1 cellular context compared by ENCODE assay signal in genomic region chr5:132386644-132387286, GRCh38.
TF ChIP-seq lines count a peak whose summit lies in the region.

No MANE protein-coding gene starts in this region.

TF ChIP-seq in HepG2, 621 proteins besides CTCF, POLR2A, EP300 and RAD21 (continued from another document and continues in another):
- TF ChIP-seq ATF2 (CRISPR knock-in tag; IDR thresholded peaks at IDR 0.05), result no peak
- TF ChIP-seq BCL3 (CRISPR knock-in tag; IDR thresholded peaks at IDR 0.05), result no peak
- no peak for TF ChIP-seq ZNF589 (CRISPR knock-in tag; conservative IDR thresholded peaks at IDR 0.05)
- TF ChIP-seq KAT8 (CRISPR knock-in tag; IDR thresholded peaks at IDR 0.05), result 0 out of 2 replicates have a peak, but pooled peaks have one; percentile 27
- no peak for TF ChIP-seq CREM (IDR thresholded peaks at IDR 0.05)
- TF ChIP-seq CREM (CRISPR knock-in tag; IDR thresholded peaks at IDR 0.05), result no peak
- TF ChIP-seq ZBTB1 (CRISPR knock-in tag; IDR thresholded peaks at IDR 0.05; ENCODE audit: borderline replicate concordance), result no peak
- TF ChIP-seq MEIS2 (CRISPR knock-in tag; IDR thresholded peaks at IDR 0.05), result no peak
- TF ChIP-seq PHF21A (CRISPR knock-in tag; IDR thresholded peaks at IDR 0.05), result no peak
- TF ChIP-seq ZNF691 (CRISPR knock-in tag; IDR thresholded peaks at IDR 0.05; ENCODE audit: borderline replicate concordance, low read depth), result peak; percentile 45; the same call in 1 of the 2 replicates
- no peak for TF ChIP-seq ZNF253 (CRISPR knock-in tag; IDR thresholded peaks at IDR 0.05; ENCODE audit: borderline replicate concordance)
- no peak for TF ChIP-seq ZNF547 (CRISPR knock-in tag; IDR thresholded peaks at IDR 0.05)
- TF ChIP-seq THAP7 (CRISPR knock-in tag; IDR thresholded peaks at IDR 0.05), result no peak
- TF ChIP-seq MAF1 (CRISPR knock-in tag; IDR thresholded peaks at IDR 0.05; ENCODE audit: borderline replicate concordance), result no peak
- no peak for TF ChIP-seq ZNF44 (CRISPR knock-in tag; IDR thresholded peaks at IDR 0.05)
- TF ChIP-seq ZSCAN20 (CRISPR knock-in tag; IDR thresholded peaks at IDR 0.05; ENCODE audit: borderline replicate concordance), result no peak
- no peak for TF ChIP-seq HNF1B (CRISPR knock-in tag; IDR thresholded peaks at IDR 0.05)
- peak; percentile 66 for TF ChIP-seq ZNF687 (CRISPR knock-in tag; IDR thresholded peaks at IDR 0.05)
- TF ChIP-seq ARID3A (IDR thresholded peaks at IDR 0.05; ENCODE audit: low read depth, low read length), result no peak
- TF ChIP-seq NCOA1 (CRISPR knock-in tag; IDR thresholded peaks at IDR 0.05), result 0 out of 2 replicates have a peak, but pooled peaks have one; percentile 13
- TF ChIP-seq TARDBP (CRISPR knock-in tag; IDR thresholded peaks at IDR 0.05), result no peak
- no peak for TF ChIP-seq HNRNPLL (IDR thresholded peaks at IDR 0.05; ENCODE audit: low read depth, low read length, poor library complexity, severe bottlenecking)
- TF ChIP-seq LBX2 (CRISPR knock-in tag; IDR thresholded peaks at IDR 0.05; ENCODE audit: borderline replicate concordance), result no peak
- TF ChIP-seq ZBTB25 (CRISPR knock-in tag; IDR thresholded peaks at IDR 0.05), result no peak
- no peak for TF ChIP-seq REXO4 (CRISPR knock-in tag; IDR thresholded peaks at IDR 0.05; ENCODE audit: borderline replicate concordance)
- TF ChIP-seq FOXC1 (CRISPR knock-in tag; IDR thresholded peaks at IDR 0.05; ENCODE audit: borderline replicate concordance), result peak; percentile 45; the same call in 1 of the 2 replicates
- TF ChIP-seq HHEX (CRISPR knock-in tag; IDR thresholded peaks at IDR 0.05), result no peak
- 0 out of 2 replicates have a peak, but pooled peaks have one; percentile 12 for TF ChIP-seq ZNF318 (CRISPR knock-in tag; IDR thresholded peaks at IDR 0.05)
- TF ChIP-seq ASH2L (IDR thresholded peaks at IDR 0.05; ENCODE audit: insufficient read length, low read depth, low read length), result no peak
- no peak for TF ChIP-seq SKIL (CRISPR knock-in tag; IDR thresholded peaks at IDR 0.05; ENCODE audit: borderline replicate concordance)
- no peak for TF ChIP-seq TSC22D2 (CRISPR knock-in tag; IDR thresholded peaks at IDR 0.05; ENCODE audit: borderline replicate concordance)
